In the genomic region with DNA sequence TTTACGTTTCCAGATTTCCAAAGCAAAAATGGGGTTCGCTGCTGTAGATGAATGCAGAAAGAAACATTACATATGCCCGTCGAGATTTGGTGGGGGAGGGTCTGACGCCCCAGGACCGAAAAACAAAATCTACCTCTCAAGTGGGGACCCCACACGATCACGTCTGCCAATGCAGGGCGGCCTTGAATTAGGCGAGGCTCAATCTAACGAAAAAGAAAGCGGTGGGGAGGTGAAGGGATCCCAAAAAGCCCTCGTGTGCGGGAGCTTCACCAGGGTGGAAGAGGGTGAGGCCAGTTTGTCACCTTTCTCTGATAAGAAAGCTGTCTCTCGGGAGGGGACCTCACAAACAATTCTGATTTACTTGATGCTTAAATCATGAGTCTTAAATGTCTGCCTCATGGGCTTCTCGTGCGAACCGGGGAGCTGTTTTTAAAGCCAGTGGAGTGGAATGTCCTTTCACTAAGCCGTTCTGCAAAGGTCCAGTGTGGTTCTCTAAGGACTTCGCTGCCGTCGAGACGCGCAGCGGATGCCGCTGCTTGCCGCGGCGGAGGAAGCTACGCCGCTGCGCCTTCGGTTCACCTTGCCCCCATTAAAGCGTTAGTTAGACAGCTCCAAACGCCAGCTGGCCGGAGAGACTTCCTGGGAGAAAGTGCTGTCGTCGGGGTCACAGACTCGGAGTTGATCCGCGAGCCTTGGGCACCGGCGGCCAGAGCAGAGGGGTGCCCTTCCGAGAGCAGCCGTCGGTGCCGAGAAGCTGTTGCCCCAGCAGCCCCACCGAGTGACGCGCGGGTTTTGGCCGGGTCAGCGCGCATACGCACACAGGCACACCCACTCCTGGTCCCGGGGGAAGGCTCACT, we compare ENCODE assay signal across 10 cellular contexts. TPM values are rescaled to one million over a fixed set of nuclear protein-coding genes. Genes with fewer than 3 reads are reported as not detected.
DNase-seq lines count a peak whose midpoint lies in the region; ATAC-seq and TF ChIP-seq lines count a peak whose summit lies in the region.
"Had no signal": no experiment of that assay in that cellular context is flagged by ENCODE, and none has a peak within 500 bp of the region (broad histone marks: within the 10 kb centered on the region; RNA-seq: fewer than 3 reads in every experiment).

No MANE protein-coding gene starts in this region.

- H3K27me3 ChIP-seq in right atrium auricular region, result peaks cover 60 to 72% of the 10 kb centered on the region in 2 donors
- H3K27me3 ChIP-seq in suprapubic skin, result peaks cover 100% of the 10 kb centered on the region

- intact Hi-C loops in Right ventricle myocardium inferior (cut with DNase I), result no loop called here

- no peak for ATAC-seq in Right ventricle myocardium inferior
- ATAC-seq in activated T-cell treated with anti-CD3 and anti-CD28 coated beads, Interleukin-2, amount 50 U/mL, for 72 hours (replicated peaks in 1 of 2), result no peak
- ATAC-seq in memory B cell (ENCODE audit: low read depth), result no peak
- ATAC-seq in GM19455 (IDR thresholded peaks at IDR 0.05; ENCODE audit: unreplicated experiment), result no peak

- peaks cover 0 to 2% of the 10 kb centered on the region in 2 donors for H3K36me3 Mint-ChIP-seq in activated T-cell treated with anti-CD3 and anti-CD28 coated beads, Interleukin-2, amount 50 U/mL, for 72 hours (ENCODE audit: insufficient read depth in 2 of 2)
- no peaks in the 10 kb centered on the region for H3K36me3 Mint-ChIP-seq in memory B cell

- no peak overlapping the region for H3K4me3 ChIP-seq in right atrium auricular region
- peak overlapping the region; percentile 14 for H3K4me3 ChIP-seq in suprapubic skin

- H3K4me1 ChIP-seq in right atrium auricular region, result peaks cover 0 to 54% of the 10 kb centered on the region in 2 donors
- H3K4me1 ChIP-seq in suprapubic skin, result peaks cover 55% of the 10 kb centered on the region

- no peaks in the 10 kb centered on the region for H3K9me3 Mint-ChIP-seq in activated T-cell treated with anti-CD3 and anti-CD28 coated beads, Interleukin-2, amount 50 U/mL, for 72 hours
- peaks cover under 1% of the 10 kb centered on the region for H3K9me3 Mint-ChIP-seq in memory B cell

- WGBS in suprapubic skin, result 4% methylated on average over 39 of the region's 56 CpGs

- H3K27me3 Mint-ChIP-seq in activated T-cell treated with anti-CD3 and anti-CD28 coated beads, Interleukin-2, amount 50 U/mL, for 72 hours (ENCODE audit: low read depth), result peaks cover 76% of the 10 kb centered on the region
- H3K27me3 Mint-ChIP-seq in memory B cell, result peaks cover 31% of the 10 kb centered on the region

- H3K9me3 ChIP-seq in right atrium auricular region (peaks cover 0 to under 1% of the 10 kb centered on the region in 2 donors), suprapubic skin (no peaks in the 10 kb centered on the region)

- DNase-seq in right atrium auricular region (ENCODE audit: low spot score), result peak; percentile 56
- DNase-seq in Right ventricle myocardium inferior (ENCODE audit: missing footprints), result no peak
- DNase-seq in activated T-cell treated with anti-CD3 and anti-CD28 coated beads, Interleukin-2, amount 50 U/mL, for 72 hours, result peak in 1 of 2 donors; percentile 23
- no peak for DNase-seq in memory B cell (ENCODE audit: low spot score in 2 of 2)
- no peak for DNase-seq in suprapubic skin (ENCODE audit: low spot score in 2 of 2)
- no peak for DNase-seq in GOT3 (lab: John Stamatoyannopoulos, UW)
- no peak for DNase-seq in activated CD4-positive, CD25-positive, alpha-beta regulatory T cell (lab: John Stamatoyannopoulos, UW)
- DNase-seq: NCI-H226 had no signal

- no peaks in the 10 kb centered on the region for H3K36me3 ChIP-seq in right atrium auricular region
- H3K36me3 ChIP-seq in suprapubic skin, result no peaks in the 10 kb centered on the region

- no peak overlapping the region for H3K27ac ChIP-seq in right atrium auricular region
- no peak overlapping the region for H3K27ac ChIP-seq in suprapubic skin
- H3K27ac ChIP-seq: HL-60 had no signal

- H3K4me3 Mint-ChIP-seq in activated T-cell treated with anti-CD3 and anti-CD28 coated beads, Interleukin-2, amount 50 U/mL, for 72 hours, result peak overlapping the region; percentile 78 to 81
- H3K4me3 Mint-ChIP-seq in memory B cell, result no peak overlapping the region

- no peak for TF ChIP-seq POLR2A in suprapubic skin (IDR thresholded peaks at IDR 0.05)

- TF ChIP-seq EP300 in suprapubic skin (IDR thresholded peaks at IDR 0.05), result no peak

- no peak for TF ChIP-seq CTCF in right atrium auricular region (IDR thresholded peaks at IDR 0.05)
- TF ChIP-seq CTCF in suprapubic skin (IDR thresholded peaks at IDR 0.05), result no peak

- peaks cover 37% of the 10 kb centered on the region for H3K4me1 Mint-ChIP-seq in activated T-cell treated with anti-CD3 and anti-CD28 coated beads, Interleukin-2, amount 50 U/mL, for 72 hours (ENCODE audit: low read depth)
- H3K4me1 Mint-ChIP-seq in memory B cell, result peaks cover 8% of the 10 kb centered on the region

- peak overlapping the region; percentile 56 for H3K27ac Mint-ChIP-seq in activated T-cell treated with anti-CD3 and anti-CD28 coated beads, Interleukin-2, amount 50 U/mL, for 72 hours
- H3K27ac Mint-ChIP-seq in memory B cell, result peak overlapping the region; percentile 51

RNA-seq across cellular contexts. Expression of gene HMX3, which starts 1.5 kb away (rescaled TPM):
- total RNA-seq in right atrium auricular region (not detected), Right ventricle myocardium inferior (not detected), suprapubic skin (not detected)
- total RNA-seq in activated T-cell treated with anti-CD3 and anti-CD28 coated beads, Interleukin-2, amount 50 U/mL, for 72 hours, result 1 to 10 TPM; 1.2 to 2.0 TPM

RNA-seq across cellular contexts. Expression of gene HMX2, which starts 13.7 kb away (rescaled TPM):
- not detected for total RNA-seq in right atrium auricular region
- total RNA-seq in Right ventricle myocardium inferior, result not detected
- total RNA-seq in activated T-cell treated with anti-CD3 and anti-CD28 coated beads, Interleukin-2, amount 50 U/mL, for 72 hours, result 1 to 10 TPM in 1 of 2 donors, under 1 TPM in 1; 0.58 to 1.1 TPM
- not detected for total RNA-seq in suprapubic skin

RNA-seq across cellular contexts. Expression of gene BUB3, which starts 19.9 kb away (rescaled TPM):
- 10 to 100 TPM; 35.4 to 36.9 TPM for total RNA-seq in right atrium auricular region
- total RNA-seq in Right ventricle myocardium inferior, result 37.7 TPM
- 100 to 1,000 TPM; 255 TPM for total RNA-seq in activated T-cell treated with anti-CD3 and anti-CD28 coated beads, Interleukin-2, amount 50 U/mL, for 72 hours
- 100 to 1,000 TPM in 1 of 4 donors, 10 to 100 TPM in 3; 87.3 to 134 (median 91.3) TPM for total RNA-seq in suprapubic skin
